In genomic region chr3:56467108-56467507, GRCh38 we compare ENCODE assay signal across 8 cellular contexts. TPM values are rescaled to one million over a fixed set of nuclear protein-coding genes. Genes with fewer than 3 reads are reported as not detected.
A peak's percentile ranks its signal among the peaks of the same experiment; 100 is the strongest.
DNase-seq lines count a peak whose midpoint lies in the region; ATAC-seq, FAIRE-seq and TF ChIP-seq lines count a peak whose summit lies in the region.

No MANE protein-coding gene starts in this region.

- intact Hi-C loops in spleen (cut with DNase I; ENCODE audit: low total_unique reads), result no loop called here

- no peaks in the 10 kb centered on the region for H3K9me3 ChIP-seq in spleen

- TF ChIP-seq CTCF in spleen (IDR thresholded peaks at IDR 0.05 in 8 of 11, conservative IDR thresholded peaks at IDR 0.05 in 3 of 11), result no peak

- no peaks in the 10 kb centered on the region for H3K36me3 ChIP-seq in spleen

- FAIRE-seq in urothelium cell line (lab: Jason Lieb, UNC), result peak; percentile 27

- DNase-seq in A172 (ENCODE audit: low spot score), result peak; percentile 66
- DNase-seq in NCI-H2171 (lab: John Stamatoyannopoulos, UW), result peak; percentile 79
- peak; percentile 34 for DNase-seq in activated naive CD4-positive, alpha-beta T cell treated with anti-CD3 and anti-CD28 coated beads, Interleukin-2, amount 50 U/mL, for 16 hours
- DNase-seq in glomerular visceral epithelial cell (ENCODE audit: extremely low spot score), result peak; percentile 80
- peak; percentile 6 to 93 (median 70) for DNase-seq in nucleus accumbens (lab: John Stamatoyannopoulos, UW)
- DNase-seq in urothelium cell line (ENCODE audit: low spot score), result peak; percentile 94
- no peak for DNase-seq in spleen

- no peak for TF ChIP-seq POLR2A in spleen (IDR thresholded peaks at IDR 0.05)

- peak overlapping the region in 4 of 8 donors; percentile 31 to 64 (median 36) for H3K4me3 ChIP-seq in spleen

- peak; percentile 48 for ATAC-seq in GM19463 (IDR thresholded peaks at IDR 0.05; ENCODE audit: unreplicated experiment)

- H3K4me1 ChIP-seq in spleen, result peaks cover 0 to 20% (median 14%) of the 10 kb centered on the region in 6 donors

- no peak overlapping the region for H3K27ac ChIP-seq in spleen

- H3K27me3 ChIP-seq in spleen (replicated peaks in 1 of 7), result peaks cover 0 to 85% (median 49%) of the 10 kb centered on the region in 7 donors

- WGBS in spleen, 5 donors, result 1 to 4% (median 3%) methylated on average over 13 to 14 of the region's 14 CpGs

RNA-seq across cellular contexts. Expression of gene ERC2, which starts 1.2 kb away (rescaled TPM):
- total RNA-seq in A172 (2014; rRNA removed; shearing (Covaris generic)), result 0.26 TPM in 1 of 2 replicates, not detected in the other
- 1 to 10 TPM in 3 of 7 donors, under 1 TPM in 4; 0.20 to 4.9 (median 0.57) TPM for total RNA-seq in spleen
- polyA plus RNA-seq in spleen, result under 1 TPM; 0.04 to 0.10 (median 0.08) TPM
